In genomic region chr12:120356567-120357030, GRCh38 we compare ENCODE assay signal across 1 cellular context.
TF ChIP-seq lines count a peak whose summit lies in the region.

No MANE protein-coding gene starts in this region.

TF ChIP-seq in HEK293, 187 proteins besides CTCF, POLR2A, EP300 and RAD21 (continued from another document and continues in another):
- TF ChIP-seq ZBTB10 (tag by site-specific recombination; IDR thresholded peaks at IDR 0.05) (peak; percentile 21; the same call in 1 of the 2 replicates), ZNF660 (tag by site-specific recombination; IDR thresholded peaks at IDR 0.05) (peak; percentile 82), INSM2 (tag by site-specific recombination; IDR thresholded peaks at IDR 0.05) (peak; percentile 39; the same call in 1 of the 2 replicates), GLIS2 (tag by site-specific recombination; IDR thresholded peaks at IDR 0.05) (peak; percentile 95), ZBTB1 (tag by site-specific recombination; IDR thresholded peaks at IDR 0.05) (no peak), ZSCAN30 (tag by site-specific recombination; IDR thresholded peaks at IDR 0.05) (no peak), ZBTB49 (tag by site-specific recombination; IDR thresholded peaks at IDR 0.05; ENCODE audit: low read depth) (no peak), ZNF292 (tag by site-specific recombination; IDR thresholded peaks at IDR 0.05; ENCODE audit: borderline replicate concordance, low read depth) (no peak), KLF9 (tag by site-specific recombination; IDR thresholded peaks at IDR 0.05; ENCODE audit: low read depth) (peak; percentile 10; the same call in 1 of the 2 replicates), ZNF776 (tag by site-specific recombination; IDR thresholded peaks at IDR 0.05; ENCODE audit: borderline replicate concordance) (no peak), ZNF221 (tag by site-specific recombination; IDR thresholded peaks at IDR 0.05; ENCODE audit: borderline replicate concordance) (no peak), PATZ1 (tag by site-specific recombination; IDR thresholded peaks at IDR 0.05) (peak; percentile 80), ZFP69B (tag by site-specific recombination; IDR thresholded peaks at IDR 0.05) (0 out of 2 replicates have a peak, but pooled peaks have one; percentile 24), ZFHX2 (tag by site-specific recombination; conservative IDR thresholded peaks at IDR 0.05) (peak; percentile 96), ZNF404 (tag by site-specific recombination; IDR thresholded peaks at IDR 0.05) (no peak), ZNF549 (tag by site-specific recombination; IDR thresholded peaks at IDR 0.05) (no peak), ZBTB8A (tag by site-specific recombination; IDR thresholded peaks at IDR 0.05) (peak; percentile 75), PRDM10 (tag by site-specific recombination; IDR thresholded peaks at IDR 0.05) (peak; percentile 86), SALL2 (tag by site-specific recombination; IDR thresholded peaks at IDR 0.05; ENCODE audit: borderline replicate concordance) (no peak), ZXDB (tag by site-specific recombination; IDR thresholded peaks at IDR 0.05) (peak; percentile 87), ZNF513 (tag by site-specific recombination; IDR thresholded peaks at IDR 0.05) (no peak), ZNF623 (tag by site-specific recombination; IDR thresholded peaks at IDR 0.05) (no peak), ZNF366 (tag by site-specific recombination; conservative IDR thresholded peaks at IDR 0.05) (peak; percentile 100), ZNF324 (tag by site-specific recombination; IDR thresholded peaks at IDR 0.05) (0 out of 2 replicates have a peak, but pooled peaks have one; percentile 38), ZBTB17 (tag by site-specific recombination; IDR thresholded peaks at IDR 0.05) (peak; percentile 86), ZNF792 (tag by site-specific recombination; IDR thresholded peaks at IDR 0.05) (no peak), SP2 (tag by site-specific recombination; IDR thresholded peaks at IDR 0.05) (peak; percentile 48), ZNF747 (tag by site-specific recombination; IDR thresholded peaks at IDR 0.05) (no peak), KLF17 (tag by site-specific recombination; IDR thresholded peaks at IDR 0.05) (peak; percentile 59), TRIM28 (IDR thresholded peaks at IDR 0.05; ENCODE audit: borderline replicate concordance, low read length) (no peak), ZNF629 (tag by site-specific recombination; IDR thresholded peaks at IDR 0.05) (peak; percentile 57; the same call in 1 of the 2 replicates), KLF8 (tag by site-specific recombination; IDR thresholded peaks at IDR 0.05) (peak; percentile 54), RBAK (tag by site-specific recombination; IDR thresholded peaks at IDR 0.05) (0 out of 2 replicates have a peak, but pooled peaks have one; percentile 9), ZBTB6 (tag by site-specific recombination; IDR thresholded peaks at IDR 0.05) (no peak), PRDM2 (tag by site-specific recombination; IDR thresholded peaks at IDR 0.05; ENCODE audit: borderline replicate concordance) (no peak)
